ENCODE assay signal across 19 cellular contexts in genomic region chr3:126692858-126693257, GRCh38.
"Had no signal": no experiment of that assay in that cellular context is flagged by ENCODE, and none has a peak within 500 bp of the region (broad histone marks: within the 10 kb centered on the region; RNA-seq: fewer than 3 reads in every experiment).

No MANE protein-coding gene starts in this region.

- H3K4me3 ChIP-seq: sigmoid colon, smooth muscle cell, thoracic aorta, vagina had no signal

- FAIRE-seq: keratinocyte had no signal

- H3K9me3 ChIP-seq: sigmoid colon, thoracic aorta, vagina had no signal

- H3K4me2 ChIP-seq: smooth muscle cell had no signal

- H3K36me3 ChIP-seq: sigmoid colon, thoracic aorta, vagina had no signal

- H3K27ac ChIP-seq: foreskin keratinocyte, sigmoid colon, thoracic aorta, vagina, VCaP had no signal

- H3K27me3 ChIP-seq: sigmoid colon, vagina had no signal

- DNase-seq: activated CD4-positive, alpha-beta T cell treated with anti-CD3 and anti-CD28 coated beads for 1 hour; activated naive CD4-positive, alpha-beta T cell treated with Interleukin-2 at 50 U/mL for 16 hours; activated naive CD8-positive, alpha-beta T cell treated with anti-CD3 and anti-CD28 coated beads, Interleukin-2, amount 10 ng/mL, durations not matched to agents 7 days and 5 days; activated T-cell treated with anti-CD3 and anti-CD28 coated beads, Interleukin-2, amount 50 U/mL, for 48 hours; amniotic stem cell; effector CD4-positive, alpha-beta T cell; erythroblast; foreskin keratinocyte; left colon; nucleus accumbens; retina; sigmoid colon; stimulated activated CD4-positive, alpha-beta T cell treated with anti-CD3 and anti-CD28 coated beads, Interleukin-15, amount 100 ng/mL, for 24 hours; stimulated activated naive CD4-positive, alpha-beta T cell had no signal

- H3K4me1 ChIP-seq: foreskin keratinocyte, sigmoid colon, vagina had no signal

- ATAC-seq: foreskin keratinocyte, left colon had no signal
